Comparison of ENCODE assay signal across 1 cellular context in the genomic region with DNA sequence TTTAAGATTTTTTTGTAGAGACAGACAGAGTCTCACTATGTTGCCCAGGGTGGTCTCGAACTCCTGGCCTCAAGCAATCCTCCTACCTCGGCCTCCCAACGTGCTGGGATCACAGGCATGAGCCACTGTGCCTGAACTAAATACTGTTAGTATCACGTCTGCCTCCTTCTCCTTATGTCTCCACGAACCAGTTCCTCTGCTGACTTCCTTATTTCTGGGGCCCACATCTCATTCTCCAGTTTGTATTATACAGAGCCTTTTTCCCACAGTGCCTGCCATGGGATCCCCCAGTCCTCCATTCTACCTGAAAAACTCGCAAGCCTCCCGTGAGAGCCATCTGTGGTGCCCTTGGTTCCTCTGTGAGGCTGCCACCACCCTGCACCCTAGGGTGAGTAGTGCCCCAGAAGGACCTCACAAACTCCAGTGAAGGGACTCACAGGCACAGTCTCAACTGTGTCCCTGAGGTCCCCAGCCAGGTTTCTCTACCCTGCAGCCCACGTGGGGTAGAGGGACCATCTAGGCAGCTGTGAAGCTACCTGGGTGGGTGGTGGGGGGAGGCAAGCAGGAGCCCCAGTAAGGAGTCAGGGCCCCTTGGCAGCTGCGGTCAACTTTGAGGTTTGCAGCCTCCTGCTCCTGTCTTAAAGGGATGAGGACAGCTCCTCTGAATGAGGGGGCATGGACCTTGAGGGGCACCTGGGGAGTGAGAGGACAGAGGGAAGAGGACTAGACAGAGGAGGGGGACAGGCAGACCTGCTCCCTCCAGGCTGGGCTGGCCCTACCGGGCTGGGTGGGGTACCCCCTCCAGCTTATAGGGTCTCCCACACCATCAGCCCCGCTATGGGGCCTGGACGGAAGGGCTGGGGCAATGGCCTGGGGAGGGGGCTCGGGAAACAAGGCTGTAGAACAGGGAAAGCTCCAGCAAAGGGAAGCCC.
TF ChIP-seq lines count a peak whose summit lies in the region.

No MANE protein-coding gene starts in this region.

TF ChIP-seq in H1, 55 proteins besides CTCF, POLR2A, EP300 and RAD21:
- TF ChIP-seq POLR2AphosphoS5 (IDR thresholded peaks at IDR 0.05; ENCODE audit: low read depth, low read length) (no peak), KDM1A (IDR thresholded peaks at IDR 0.05; ENCODE audit: borderline replicate concordance, low read length) (no peak), SIX5 (IDR thresholded peaks at IDR 0.05; ENCODE audit: low read depth, low read length) (no peak), TAF1 (IDR thresholded peaks at IDR 0.05; ENCODE audit: low read depth, low read length) (no peak), SP2 (IDR thresholded peaks at IDR 0.05; ENCODE audit: low read length) (no peak), RNF2 (IDR thresholded peaks at IDR 0.05; ENCODE audit: borderline replicate concordance, low read depth, low read length, missing control alignments, poor library complexity, severe bottlenecking) (no peak), CTBP2 (IDR thresholded peaks at IDR 0.05; ENCODE audit: borderline replicate concordance, insufficient read depth, insufficient read length, low read length) (no peak), SIRT6 (IDR thresholded peaks at IDR 0.05; ENCODE audit: low read length) (no peak), FOSL1 (IDR thresholded peaks at IDR 0.05; ENCODE audit: insufficient read depth, low read depth, low read length) (no peak), CBX8 (IDR thresholded peaks at IDR 0.05; ENCODE audit: borderline replicate concordance, low read depth, low read length) (no peak)
- TF ChIP-seq, protein P1, sequence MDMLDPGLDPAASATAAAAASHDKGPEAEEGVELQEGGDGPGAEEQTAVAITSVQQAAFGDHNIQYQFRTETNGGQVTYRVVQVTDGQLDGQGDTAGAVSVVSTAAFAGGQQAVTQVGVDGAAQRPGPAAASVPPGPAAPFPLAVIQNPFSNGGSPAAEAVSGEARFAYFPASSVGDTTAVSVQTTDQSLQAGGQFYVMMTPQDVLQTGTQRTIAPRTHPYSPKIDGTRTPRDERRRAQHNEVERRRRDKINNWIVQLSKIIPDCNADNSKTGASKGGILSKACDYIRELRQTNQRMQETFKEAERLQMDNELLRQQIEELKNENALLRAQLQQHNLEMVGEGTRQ (IDR thresholded peaks at IDR 0.05; ENCODE audit: low read length) = no peak
